ENCODE assay signal across 19 cellular contexts in genomic region chr14:76773956-76774355, GRCh38. TPM values are rescaled to one million over a fixed set of nuclear protein-coding genes. Genes with fewer than 3 reads are reported as not detected.
DNase-seq lines count a peak whose midpoint lies in the region; ATAC-seq and TF ChIP-seq lines count a peak whose summit lies in the region.
"Had no signal": no experiment of that assay in that cellular context is flagged by ENCODE, and none has a peak within 500 bp of the region (broad histone marks: within the 10 kb centered on the region; RNA-seq: fewer than 3 reads in every experiment).

No MANE protein-coding gene starts in this region.

- H4K91ac ChIP-seq in IMR-90 (ENCODE audit: insufficient read depth, low read depth, low read length), result no peak overlapping the region
- H4K91ac ChIP-seq in mesenchymal stem cell (ENCODE audit: low read length), result peak overlapping the region; percentile 99

- peaks cover 7% of the 10 kb centered on the region; the same call in 1 of the 2 replicates for H3K36me3 ChIP-seq in IMR-90 (ENCODE audit: control insufficient read depth, insufficient read depth, low read length)
- H3K36me3 ChIP-seq in mesenchymal stem cell (ENCODE audit: control insufficient read depth in 1 of 2, insufficient read depth in 2 of 2, low read depth in 1 of 2, low read length in 2 of 2), result peaks cover 0 to 21% of the 10 kb centered on the region in 2 experiments
- H3K36me3 ChIP-seq: neutrophil had no signal

- H3K14ac ChIP-seq in IMR-90 (replicated peaks; ENCODE audit: low read depth, low read length) (no peak overlapping the region), mesenchymal stem cell (ENCODE audit: low read length in 2 of 2) (peak overlapping the region in 1 of 2 experiments; percentile 93)

- H3K27ac ChIP-seq in IMR-90 (ENCODE audit: insufficient read depth, low read length) (no peak overlapping the region), mesenchymal stem cell (ENCODE audit: low read length, poor library complexity, severe bottlenecking) (no peak overlapping the region), substantia nigra (ENCODE audit: low read depth, low read length, poor library complexity, severe bottlenecking) (peak overlapping the region; percentile 16)
- H3K27ac ChIP-seq: KMS-11, neutrophil had no signal

- H2BK15ac ChIP-seq in IMR-90 (ENCODE audit: low read depth, low read length), result no peak overlapping the region
- H2BK15ac ChIP-seq in mesenchymal stem cell (ENCODE audit: low read depth, poor library complexity, severe bottlenecking), result peak overlapping the region; percentile 96

- peak overlapping the region; percentile 77 for H3K27ac Mint-ChIP-seq in dendritic cell treated with granulocyte-macrophage colony-stimulating factor and Interleukin-4, amounts not matched to agents 40 ng/mL and 50 ng/mL, for 4 days
- H3K27ac Mint-ChIP-seq: activated CD4-positive, alpha-beta T cell treated with anti-CD3 and anti-CD28 coated beads, Interleukin-2, amount 10 ng/mL, durations not matched to agents 24 days and 14 days; activated T-helper 2 cell treated with anti-CD3 and anti-CD28 coated beads, Interferon-gamma antibody, Interleukin-2, Interleukin-4, amounts not matched to agents 10 μg/mL and 5 μg/mL and 100 μg/mL, durations not matched to agents 14 hours and 24 hours and 36 hours had no signal

- peak overlapping the region; percentile 9 for H3K4me3 Mint-ChIP-seq in dendritic cell treated with granulocyte-macrophage colony-stimulating factor and Interleukin-4, amounts not matched to agents 40 ng/mL and 50 ng/mL, for 4 days
- H3K4me3 Mint-ChIP-seq: activated CD4-positive, alpha-beta T cell treated with anti-CD3 and anti-CD28 coated beads, Interleukin-2, amount 10 ng/mL, durations not matched to agents 24 days and 14 days had no signal

- in situ Hi-C loops in IMR-90 (cut with MboI; ENCODE audit: low sequenced_read_pairs), result no loop called here

- H4K20me1 ChIP-seq in IMR-90 (ENCODE audit: insufficient read depth, low read length), result no peaks in the 10 kb centered on the region

- peaks cover 100% of the 10 kb centered on the region for H3K4me1 Mint-ChIP-seq in dendritic cell treated with granulocyte-macrophage colony-stimulating factor and Interleukin-4, amounts not matched to agents 40 ng/mL and 50 ng/mL, for 4 days (ENCODE audit: low read depth)

- H3K9ac ChIP-seq in IMR-90 (ENCODE audit: low read depth, low read length), result no peak overlapping the region
- H3K9ac ChIP-seq in mesenchymal stem cell (ENCODE audit: low read length), result no peak overlapping the region
- H3K9ac ChIP-seq: KMS-11 had no signal

- peaks cover 81% of the 10 kb centered on the region for H3K36me3 Mint-ChIP-seq in dendritic cell treated with granulocyte-macrophage colony-stimulating factor and Interleukin-4, amounts not matched to agents 40 ng/mL and 50 ng/mL, for 4 days (ENCODE audit: low read depth)

- H2AFZ ChIP-seq in IMR-90 (replicated peaks; ENCODE audit: low read length, poor library complexity) (no peak overlapping the region), mesenchymal stem cell (ENCODE audit: low read depth, low read length) (no peak overlapping the region)

- no peak overlapping the region for H3K4me3 ChIP-seq in IMR-90 (ENCODE audit: insufficient read depth, low read depth, low read length)
- H3K4me3 ChIP-seq in mesenchymal stem cell (ENCODE audit: insufficient read depth in 1 of 2, low read depth in 1 of 2, low read length in 2 of 2), result no peak overlapping the region

- no peak for TF ChIP-seq RAD21 in IMR-90 (IDR thresholded peaks at IDR 0.05; ENCODE audit: low read length)

- no peak overlapping the region for H4K5ac ChIP-seq in IMR-90 (ENCODE audit: low read depth, low read length)

- no peak overlapping the region for H3K23ac ChIP-seq in IMR-90 (ENCODE audit: low read depth, low read length)
- peak overlapping the region in 1 of 2 experiments; percentile 77 for H3K23ac ChIP-seq in mesenchymal stem cell (ENCODE audit: low read length in 2 of 2)

- intact Hi-C loops in IMR-90 (cut with micrococcal nuclease), result no loop called here
- intact Hi-C loops in dendritic cell treated with granulocyte-macrophage colony-stimulating factor and Interleukin-4, amounts not matched to agents 40 ng/mL and 50 ng/mL, for 4 days (cut with micrococcal nuclease), result no loop called here

- H2BK120ac ChIP-seq in IMR-90 (ENCODE audit: low read depth, low read length) (no peak overlapping the region), mesenchymal stem cell (ENCODE audit: low read depth, low read length) (peak overlapping the region; percentile 88)

- no peak for TF ChIP-seq POLR2A in IMR-90 (IDR thresholded peaks at IDR 0.05; ENCODE audit: low read depth, low read length)

- peak overlapping the region; percentile 33; the same call in 1 of the 2 replicates for H2AK5ac ChIP-seq in IMR-90 (ENCODE audit: low read depth, low read length)
- H2AK5ac ChIP-seq in mesenchymal stem cell (ENCODE audit: low read length, severe bottlenecking), result peak overlapping the region; percentile 60

- no peak overlapping the region for H2BK5ac ChIP-seq in IMR-90 (ENCODE audit: low read depth, low read length, poor library complexity, severe bottlenecking)
- no peak overlapping the region for H2BK5ac ChIP-seq in mesenchymal stem cell (ENCODE audit: low read depth, low read length, poor library complexity, severe bottlenecking)

- BruUV-seq in IMR-90 (replicated peaks; lab: Mats Ljungman, UMichigan), result no TSS peak

- H2AK9ac ChIP-seq in IMR-90 (replicated peaks; ENCODE audit: low read depth, low read length, poor library complexity), result no peak overlapping the region

- DNase-seq in IMR-90, result no peak
- DNase-seq in mesenchymal stem cell, result no peak
- DNase-seq in substantia nigra (lab: John Stamatoyannopoulos, UW), result no peak
- no peak for DNase-seq in UCSD-AML1 (lab: John Stamatoyannopoulos, UW; ENCODE audit: unreplicated experiment)
- DNase-seq in cerebellum (ENCODE audit: low spot score), result no peak
- DNase-seq in OCI-M2 (lab: John Stamatoyannopoulos, UW; ENCODE audit: unreplicated experiment), result no peak
- DNase-seq: activated CD4-positive, alpha-beta T cell treated with anti-CD3 and anti-CD28 coated beads, Interleukin-2, amount 10 ng/mL, durations not matched to agents 24 days and 14 days; DMS79; glutamatergic neuron; NCI-H1417 treated with DMSO at 0.1 percent for 48 hours; NCI-H524 had no signal

- H3K4me1 ChIP-seq in IMR-90 (ENCODE audit: control insufficient read depth, insufficient read depth, low read length) (peaks cover 14% of the 10 kb centered on the region), mesenchymal stem cell (ENCODE audit: control insufficient read depth, insufficient read depth, low read depth, low read length) (peaks cover 31% of the 10 kb centered on the region)

- WGBS in IMR-90 (ENCODE audit: extremely low coverage in 2 of 2, insufficient read length in 1 of 2), 2 experiments, result 94% methylated on average over 2 of the region's 8 CpGs; no CpG with 5 or more reads in 1 of the 2 experiments
- 91% methylated on average over 6 of the region's 8 CpGs for WGBS in mesenchymal stem cell

- no peak overlapping the region for H2BK20ac ChIP-seq in IMR-90 (ENCODE audit: low read depth, low read length)

- CTCF ChIA-PET in IMR-90 (lab: Yijun Ruan, JAX), result interaction anchor here (1.4 kb wide), 1 partner anchor 11 kb away, joined by 5 read pairs; no protein-coding TSS in a partner anchor

- H4K8ac ChIP-seq in IMR-90 (ENCODE audit: low read depth in 2 of 2, low read length in 2 of 2) (peak overlapping the region in 1 of 2 experiments; percentile 2; a peak in 1 of 4 replicates), mesenchymal stem cell (ENCODE audit: low read length) (peak overlapping the region; percentile 96)

- POLR2A ChIA-PET in IMR-90 (lab: Charles Lee; ENCODE audit: unreplicated experiment), result interaction anchor here (0.6 kb wide), 1 partner anchor 20 kb away, joined by 4 read pairs; no protein-coding TSS in a partner anchor

- H3K79me1 ChIP-seq in IMR-90 (ENCODE audit: low read depth in 1 of 2, low read length in 2 of 2) (no peaks in the 10 kb centered on the region), mesenchymal stem cell (replicated peaks; ENCODE audit: low read length, poor library complexity, severe bottlenecking) (no peaks in the 10 kb centered on the region)

- H3K27me3 ChIP-seq in IMR-90 (ENCODE audit: control insufficient read depth, insufficient read depth, low read length) (no peaks in the 10 kb centered on the region), mesenchymal stem cell (ENCODE audit: control insufficient read depth in 1 of 2, insufficient read depth in 1 of 2, low read length in 2 of 2) (no peaks in the 10 kb centered on the region)

- H3K4ac ChIP-seq in IMR-90 (ENCODE audit: low read depth, low read length) (peak overlapping the region; percentile 2; the same call in 1 of the 2 replicates), mesenchymal stem cell (ENCODE audit: low read depth in 1 of 2, low read length in 2 of 2) (peak overlapping the region; percentile 93 to 95)

- peaks cover 8% of the 10 kb centered on the region; the same call in 1 of the 2 replicates for H3K9me1 ChIP-seq in IMR-90 (ENCODE audit: insufficient read depth, low read length)

- ATAC-seq in IMR-90 (ENCODE audit: low read depth), result no peak
- ATAC-seq in HG02852 (IDR thresholded peaks at IDR 0.05; ENCODE audit: unreplicated experiment), result no peak

- no peaks in the 10 kb centered on the region for H3K27me3 Mint-ChIP-seq in dendritic cell treated with granulocyte-macrophage colony-stimulating factor and Interleukin-4, amounts not matched to agents 40 ng/mL and 50 ng/mL, for 4 days
- H3K27me3 Mint-ChIP-seq: activated CD4-positive, alpha-beta T cell treated with anti-CD3 and anti-CD28 coated beads, Interleukin-2, amount 10 ng/mL, durations not matched to agents 24 days and 14 days had no signal

- peak overlapping the region; percentile 91 to 97 for H2BK12ac ChIP-seq in mesenchymal stem cell (ENCODE audit: low read length in 2 of 2)

- H3K56ac ChIP-seq in IMR-90 (ENCODE audit: extremely low read depth, insufficient read depth, low read length), result no peak overlapping the region

- dilution Hi-C loops in IMR-90 (cut with HindIII; ENCODE audit: low sequenced_read_pairs, unreplicated experiment), result no loop called here

- H3K18ac ChIP-seq in IMR-90 (ENCODE audit: low read depth, low read length) (no peak overlapping the region; the same call in 1 of the 2 replicates), mesenchymal stem cell (ENCODE audit: low read depth in 1 of 2, low read length in 2 of 2) (peak overlapping the region; percentile 96 to 97)

- no peak for TF ChIP-seq CTCF in IMR-90 (conservative IDR thresholded peaks at IDR 0.05; ENCODE audit: low read depth, low read length)

- no peaks in the 10 kb centered on the region for H3K9me3 Mint-ChIP-seq in dendritic cell treated with granulocyte-macrophage colony-stimulating factor and Interleukin-4, amounts not matched to agents 40 ng/mL and 50 ng/mL, for 4 days
- H3K9me3 Mint-ChIP-seq: activated CD4-positive, alpha-beta T cell treated with anti-CD3 and anti-CD28 coated beads, Interleukin-2, amount 10 ng/mL, durations not matched to agents 24 days and 14 days; activated T-helper 2 cell treated with anti-CD3 and anti-CD28 coated beads, Interferon-gamma antibody, Interleukin-2, Interleukin-4, amounts not matched to agents 10 μg/mL and 5 μg/mL and 100 μg/mL, durations not matched to agents 14 hours and 24 hours and 36 hours had no signal

- no peak overlapping the region for H3K4me2 ChIP-seq in IMR-90 (ENCODE audit: low read depth, low read length)
- no peak overlapping the region for H3K4me2 ChIP-seq in mesenchymal stem cell (ENCODE audit: low read length, poor library complexity, severe bottlenecking)
- H3K4me2 ChIP-seq: KMS-11 had no signal

- H3K9me3 ChIP-seq in IMR-90 (ENCODE audit: control insufficient read depth, insufficient read depth, low read length) (no peaks in the 10 kb centered on the region), mesenchymal stem cell (ENCODE audit: control insufficient read depth, low read length) (no peaks in the 10 kb centered on the region)
- H3K9me3 ChIP-seq: neutrophil had no signal

RNA-seq across cellular contexts. Expression of gene VASH1, which starts 12.7 kb away (rescaled TPM):
- total RNA-seq in IMR-90 (2012; rRNA removed), result 1.9 and 2.0 TPM in 2 replicates
- 9.5 and 9.6 TPM in 2 replicates for polyA plus RNA-seq in IMR-90 (2012; rRNA removed)
- polyA plus RNA-seq in IMR-90 (2012; cell fraction: cytosol; rRNA removed), result 5.5 TPM in 2 replicates
- 22.8 and 31.0 TPM in 2 replicates for polyA plus RNA-seq in IMR-90 (2012; cell fraction: nucleus; rRNA removed; ENCODE audit: low replicate concordance)
- 22.2 TPM for polyA plus RNA-seq in mesenchymal stem cell (2013, experiment 1 of 2)
- 21.4 TPM for polyA plus RNA-seq in mesenchymal stem cell (2013, experiment 2 of 2)
- 35.5 TPM for total RNA-seq in cerebellum

RNA-seq across cellular contexts. Expression of gene ANGEL1, which starts 38.7 kb away (rescaled TPM):
- 3.6 and 4.1 TPM in 2 replicates for total RNA-seq in IMR-90 (2012; rRNA removed)
- polyA plus RNA-seq in IMR-90 (2012; rRNA removed), result 8.4 and 10.0 TPM in 2 replicates
- 5.4 and 7.7 TPM in 2 replicates for polyA plus RNA-seq in IMR-90 (2012; cell fraction: cytosol; rRNA removed)
- polyA plus RNA-seq in IMR-90 (2012; cell fraction: nucleus; rRNA removed; ENCODE audit: low replicate concordance), result 23.8 and 32.6 TPM in 2 replicates
- polyA plus RNA-seq in mesenchymal stem cell (2013, experiment 1 of 2), result 6.7 TPM
- polyA plus RNA-seq in mesenchymal stem cell (2013, experiment 2 of 2), result 6.5 TPM
- total RNA-seq in cerebellum, result 17.7 TPM

RNA-seq across cellular contexts. Expression of gene LRRC74A, which starts 52.3 kb away (rescaled TPM):
- total RNA-seq in IMR-90 (2012; rRNA removed) (not detected in 2 replicates), cerebellum (not detected)
- polyA plus RNA-seq in IMR-90 (2012; rRNA removed), result not detected in 2 replicates
- polyA plus RNA-seq in IMR-90 (2012; cell fraction: cytosol; rRNA removed), result not detected in 2 replicates
- polyA plus RNA-seq in IMR-90 (2012; cell fraction: nucleus; rRNA removed; ENCODE audit: low replicate concordance), result not detected in 2 replicates
- polyA plus RNA-seq in mesenchymal stem cell (2013, experiment 1 of 2), result not detected
- polyA plus RNA-seq in mesenchymal stem cell (2013, experiment 2 of 2), result not detected
- total RNA-seq: activated CD4-positive, alpha-beta T cell treated with anti-CD3 and anti-CD28 coated beads, Interleukin-2, amount 10 ng/mL, durations not matched to agents 24 days and 14 days; activated T-helper 2 cell treated with anti-CD3 and anti-CD28 coated beads, Interferon-gamma antibody, Interleukin-2, Interleukin-4, amounts not matched to agents 10 μg/mL and 5 μg/mL and 100 μg/mL, durations not matched to agents 14 hours and 24 hours and 36 hours; aorta; kidney epithelial cell; urinary bladder had no signal
- polyA plus RNA-seq: urinary bladder had no signal

Comparison
In these comparisons a context has a peak if more than half of its experiments do, and no peak if none do; other contexts are left out.
1. RNA of gene VASH1, which starts 12.7 kb away (total RNA-seq): 35.5 TPM in cerebellum (single experiment); 1.9 to 2.0 TPM in IMR-90; every median in the first group is over 10 times any median in the second.